ENCODE assay signal across 11 cellular contexts in genomic region chr5:2129581-2130272, GRCh38.
"Had no signal": no experiment of that assay in that cellular context is flagged by ENCODE, and none has a peak within 500 bp of the region (broad histone marks: within the 10 kb centered on the region; RNA-seq: fewer than 3 reads in every experiment).

No MANE protein-coding gene starts in this region.

- H3K4me1 ChIP-seq: breast epithelium had no signal

- H3K4me3 ChIP-seq: breast epithelium had no signal

- H3K9me3 ChIP-seq: breast epithelium, heart left ventricle had no signal

- H3K27ac ChIP-seq: breast epithelium, heart left ventricle had no signal

- H3K4me3 Mint-ChIP-seq: activated naive CD8-positive, alpha-beta T cell treated with anti-CD3 and anti-CD28 coated beads for 36 hours; naive B cell; stimulated activated naive CD8-positive, alpha-beta T cell treated with anti-CD3 and anti-CD28 coated beads, Interleukin-15, Interleukin-2, amounts not matched to agents 100 ng/mL and 50 ng/mL, for 24 hours had no signal

- H3K9me3 Mint-ChIP-seq: activated naive CD8-positive, alpha-beta T cell treated with anti-CD3 and anti-CD28 coated beads for 36 hours; stimulated activated naive CD8-positive, alpha-beta T cell treated with anti-CD3 and anti-CD28 coated beads, Interleukin-15, Interleukin-2, amounts not matched to agents 100 ng/mL and 50 ng/mL, for 24 hours had no signal

- H3K36me3 Mint-ChIP-seq: activated naive CD8-positive, alpha-beta T cell treated with anti-CD3 and anti-CD28 coated beads for 36 hours; naive B cell had no signal

- H3K27me3 ChIP-seq: breast epithelium had no signal

- DNase-seq: activated gamma-delta T cell; activated naive CD8-positive, alpha-beta T cell treated with anti-CD3 and anti-CD28 coated beads for 36 hours; activated T-cell treated with anti-CD3 and anti-CD28 coated beads, Interleukin-2, amount 50 U/mL, for 48 hours; anterior cingulate cortex; heart left ventricle; naive B cell; stimulated activated CD4-positive, alpha-beta T cell treated with anti-CD3 and anti-CD28 coated beads, Interleukin-4, amount 100 ng/mL, for 1 hour; T-helper 2 cell had no signal

- H3K4me1 Mint-ChIP-seq: activated naive CD8-positive, alpha-beta T cell treated with anti-CD3 and anti-CD28 coated beads for 36 hours had no signal

- ATAC-seq: activated CD4-positive, CD25-positive, alpha-beta regulatory T cell treated with anti-CD3 and anti-CD28 coated beads, Interleukin-2, amount 50 U/mL, for 24 hours had no signal

- H3K36me3 ChIP-seq: breast epithelium, heart left ventricle had no signal

- H3K27ac Mint-ChIP-seq: activated naive CD8-positive, alpha-beta T cell treated with anti-CD3 and anti-CD28 coated beads for 36 hours; naive B cell; stimulated activated naive CD8-positive, alpha-beta T cell treated with anti-CD3 and anti-CD28 coated beads, Interleukin-15, Interleukin-2, amounts not matched to agents 100 ng/mL and 50 ng/mL, for 24 hours had no signal
